7 cellular contexts compared by ENCODE assay signal in the genomic region with DNA sequence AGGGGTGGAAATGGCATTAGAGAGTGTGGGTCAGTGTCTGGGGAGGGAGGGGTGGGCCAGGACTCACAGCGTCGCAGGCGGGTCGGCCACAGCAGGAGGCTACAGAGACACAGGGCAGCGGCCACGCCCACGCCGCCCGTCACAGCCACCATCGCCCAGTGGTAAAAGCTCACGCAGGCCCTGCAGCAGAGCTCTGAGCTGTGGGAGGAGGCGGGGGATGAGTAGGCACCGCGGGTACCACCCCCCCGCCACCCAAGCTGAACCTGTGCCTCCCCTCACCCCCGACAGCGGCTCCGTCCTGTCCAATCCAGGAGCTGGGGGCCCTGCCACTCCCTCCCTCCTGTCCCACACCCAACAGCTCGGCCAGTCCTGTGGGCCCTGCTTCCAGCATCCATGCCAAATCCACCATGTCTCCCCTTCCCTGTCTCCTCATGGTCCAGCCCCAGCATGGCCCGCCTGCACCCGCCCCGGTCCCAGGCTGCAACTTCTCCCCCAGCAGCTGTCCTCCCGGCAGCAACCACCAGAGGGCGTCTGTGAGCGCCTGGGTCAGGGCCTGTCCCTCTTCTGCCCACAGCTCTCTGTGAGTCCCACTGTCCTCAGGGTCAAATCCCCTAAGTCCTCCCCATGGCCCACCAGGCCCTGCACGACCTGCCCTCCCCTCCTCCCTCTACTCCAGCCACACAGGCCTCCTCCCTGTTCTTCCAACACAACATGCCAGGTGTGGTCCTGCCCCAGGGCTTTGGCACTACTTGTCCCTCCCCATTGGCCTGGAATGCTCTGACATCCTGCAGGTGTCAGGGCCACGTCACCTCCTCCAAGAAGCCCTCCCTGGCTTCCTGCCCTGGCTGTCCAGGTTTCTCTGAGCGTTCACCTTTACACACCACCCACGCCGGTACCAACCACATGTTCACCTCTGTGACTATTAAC. TPM values are rescaled to one million over a fixed set of nuclear protein-coding genes. Genes with fewer than 3 reads are reported as not detected.
A peak's percentile ranks its signal among the peaks of the same experiment; 100 is the strongest.
DNase-seq lines count a peak whose midpoint lies in the region; ATAC-seq and TF ChIP-seq lines count a peak whose summit lies in the region.

No MANE protein-coding gene starts in this region.

- H3K4me3 ChIP-seq in effector memory CD4-positive, alpha-beta T cell (ENCODE audit: insufficient read depth, low read depth, low read length, poor library complexity, severe bottlenecking), result no peak overlapping the region

- peaks cover 2% of the 10 kb centered on the region for H3K36me3 Mint-ChIP-seq in mesothelial cell of epicardium

- in situ Hi-C loops in GM13977 (cut with MboI; ENCODE audit: low pct_unique_long_range_greater_than_20kb, low sequenced_read_pairs, unreplicated experiment), result no loop called here

- H3K27ac ChIP-seq in effector memory CD4-positive, alpha-beta T cell (ENCODE audit: insufficient read depth, low read length, poor library complexity, severe bottlenecking), result no peak overlapping the region

- H3K4me3 Mint-ChIP-seq in mesothelial cell of epicardium, result no peak overlapping the region

- H3K4me1 ChIP-seq in effector memory CD4-positive, alpha-beta T cell (ENCODE audit: control insufficient read depth, insufficient read depth, low read length, poor library complexity, severe bottlenecking), result no peaks in the 10 kb centered on the region

- H3K4me1 Mint-ChIP-seq in mesothelial cell of epicardium, result no peaks in the 10 kb centered on the region

- H3K36me3 ChIP-seq in effector memory CD4-positive, alpha-beta T cell (ENCODE audit: control insufficient read depth, insufficient read depth, low read length), result peaks cover 36% of the 10 kb centered on the region

- DNase-seq in GM13977 (ENCODE audit: low spot score) (peak; percentile 92), NCI-H748 (lab: John Stamatoyannopoulos, UW; ENCODE audit: unreplicated experiment) (peak; percentile 39), mesothelial cell of epicardium (ENCODE audit: low spot score in 2 of 2, unreplicated experiment in 2 of 2) (peak; percentile 49 to 82)
- DNase-seq in activated CD8-positive, alpha-beta memory T cell treated with anti-CD3 and anti-CD28 coated beads, Interleukin-2, amount 50 U/mL, for 1 hour (ENCODE audit: extremely low read depth), result peak; percentile 35
- DNase-seq in effector memory CD4-positive, alpha-beta T cell, result peak; percentile 56 to 69 (median 66)
- DNase-seq in stimulated activated CD8-positive, alpha-beta memory T cell treated with anti-CD3 and anti-CD28 coated beads, Interleukin-4, amount 100 ng/mL, for 1 hour (ENCODE audit: low read depth in 2 of 2, low spot score in 1 of 2), result peak; percentile 62 to 66

- H3K27ac Mint-ChIP-seq in mesothelial cell of epicardium, result no peak overlapping the region

- no peak for ATAC-seq in GM21381 (IDR thresholded peaks at IDR 0.05; ENCODE audit: unreplicated experiment)

- no peaks in the 10 kb centered on the region for H3K9me3 Mint-ChIP-seq in mesothelial cell of epicardium

- no peaks in the 10 kb centered on the region for H3K27me3 ChIP-seq in effector memory CD4-positive, alpha-beta T cell (replicated peaks; ENCODE audit: control insufficient read depth, insufficient read depth, low read length, poor library complexity, severe bottlenecking)

- H3K9me3 ChIP-seq in effector memory CD4-positive, alpha-beta T cell (ENCODE audit: control insufficient read depth, low read length), result no peaks in the 10 kb centered on the region

- no peaks in the 10 kb centered on the region for H3K27me3 Mint-ChIP-seq in mesothelial cell of epicardium (ENCODE audit: low read depth)

- TF ChIP-seq CTCF in GM13977 (IDR thresholded peaks at IDR 0.05; ENCODE audit: extremely low read depth, insufficient read depth, missing control alignments) (peak; percentile 95), mesothelial cell of epicardium (IDR thresholded peaks at IDR 0.05; ENCODE audit: unreplicated experiment) (peak; percentile 89)

RNA-seq across cellular contexts. Expression of a gene that starts 6.0 kb away (rescaled TPM):
- 2.3 to 3.5 TPM (median 2.6 TPM) in 3 replicates for total RNA-seq in mesothelial cell of epicardium

RNA-seq across cellular contexts. Expression of a gene that starts 12.4 kb away (rescaled TPM):
- 58.3 to 61.1 TPM (median 59.5 TPM) in 3 replicates for total RNA-seq in mesothelial cell of epicardium

RNA-seq across cellular contexts. Expression of a gene that starts 27.7 kb away (rescaled TPM):
- total RNA-seq in mesothelial cell of epicardium, result 89.5 to 94.9 TPM (median 93.9 TPM) in 3 replicates

RNA-seq across cellular contexts. Expression of a gene that starts 38.9 kb away (rescaled TPM):
- 53.7 to 54.9 TPM (median 53.9 TPM) in 3 replicates for total RNA-seq in mesothelial cell of epicardium

RNA-seq across cellular contexts. Expression of a gene that starts 40.3 kb away (rescaled TPM):
- total RNA-seq in mesothelial cell of epicardium, result 0.07 to 0.11 TPM (median 0.09 TPM) in 3 replicates

Comparison
In these comparisons a context has a peak if more than half of its experiments do, and no peak if none do; other contexts are left out.
1. DNase-seq: peak in every context shown above with its lines; median percentile 92 in GM13977; 66 in effector memory CD4-positive, alpha-beta T cell; 66 in mesothelial cell of epicardium; 64 in stimulated activated CD8-positive, alpha-beta memory T cell treated with anti-CD3 and anti-CD28 coated beads, Interleukin-4, amount 100 ng/mL, for 1 hour; 39 in NCI-H748; 35 in activated CD8-positive, alpha-beta memory T cell treated with anti-CD3 and anti-CD28 coated beads, Interleukin-2, amount 50 U/mL, for 1 hour.